In genomic region chr1:157269656-157270375, GRCh38 we compare ENCODE assay signal across 15 cellular contexts.
A peak's percentile ranks its signal among the peaks of the same experiment; 100 is the strongest.
DNase-seq lines count a peak whose midpoint lies in the region; ATAC-seq and TF ChIP-seq lines count a peak whose summit lies in the region.
"Had no signal": no experiment of that assay in that cellular context is flagged by ENCODE, and none has a peak within 500 bp of the region (broad histone marks: within the 10 kb centered on the region; RNA-seq: fewer than 3 reads in every experiment).

No MANE protein-coding gene starts in this region.

- no peak overlapping the region for H3K27ac ChIP-seq in aorta (ENCODE audit: low read depth in 1 of 2, low read length in 2 of 2)
- H3K27ac ChIP-seq: 22Rv1, RWPE1 had no signal

- H3K36me3 Mint-ChIP-seq in stimulated activated naive B cell treated with anti-CD40 and anti-IgM and Interleukin-4, amounts not matched to agents 10 μg/mL and 1 μg/mL and 100 μg/mL, for 72 hours, result no peaks in the 10 kb centered on the region
- H3K36me3 Mint-ChIP-seq in progenitor cell of endocrine pancreas (ENCODE audit: insufficient read depth), result no peaks in the 10 kb centered on the region
- H3K36me3 Mint-ChIP-seq: brain had no signal

- H3K27me3 Mint-ChIP-seq in stimulated activated naive B cell treated with anti-CD40 and anti-IgM and Interleukin-4, amounts not matched to agents 10 μg/mL and 1 μg/mL and 100 μg/mL, for 72 hours, result peaks cover 0 to 4% of the 10 kb centered on the region in 2 donors
- H3K27me3 Mint-ChIP-seq in progenitor cell of endocrine pancreas, result no peaks in the 10 kb centered on the region

- 65% methylated on average over 6 of the region's 6 CpGs for WGBS in aorta, 2 donors

- peak; percentile 84 for ATAC-seq in HG02642 (IDR thresholded peaks at IDR 0.05; ENCODE audit: poor library complexity, unreplicated experiment)
- ATAC-seq in stimulated activated naive B cell treated with anti-CD40 and anti-IgM and Interleukin-4, amounts not matched to agents 10 μg/mL and 1 μg/mL and 100 μg/mL, for 72 hours (replicated peaks), result peak; percentile 96
- ATAC-seq in aorta (ENCODE audit: low FRiP score), result no peak
- ATAC-seq: activated T-helper 17 cell treated with anti-CD3 and anti-CD28 coated beads, Interleukin-2, amount 50 U/mL, for 72 hours had no signal

- H3K9me3 Mint-ChIP-seq in stimulated activated naive B cell treated with anti-CD40 and anti-IgM and Interleukin-4, amounts not matched to agents 10 μg/mL and 1 μg/mL and 100 μg/mL, for 72 hours, result no peaks in the 10 kb centered on the region
- H3K9me3 Mint-ChIP-seq in progenitor cell of endocrine pancreas (ENCODE audit: low read depth), result no peaks in the 10 kb centered on the region
- H3K9me3 Mint-ChIP-seq: activated T-helper 17 cell treated with anti-CD3 and anti-CD28 coated beads, Interleukin-2, amount 50 U/mL, for 72 hours; brain; HFFc6 had no signal

- H3K27ac Mint-ChIP-seq in stimulated activated naive B cell treated with anti-CD40 and anti-IgM and Interleukin-4, amounts not matched to agents 10 μg/mL and 1 μg/mL and 100 μg/mL, for 72 hours, result peak overlapping the region; percentile 86
- no peak overlapping the region for H3K27ac Mint-ChIP-seq in progenitor cell of endocrine pancreas
- H3K27ac Mint-ChIP-seq: activated T-helper 17 cell treated with anti-CD3 and anti-CD28 coated beads, Interleukin-2, amount 50 U/mL, for 72 hours; brain; HFFc6 had no signal

- H3K4me1 Mint-ChIP-seq in stimulated activated naive B cell treated with anti-CD40 and anti-IgM and Interleukin-4, amounts not matched to agents 10 μg/mL and 1 μg/mL and 100 μg/mL, for 72 hours, result peaks cover 22 to 42% of the 10 kb centered on the region in 2 donors
- H3K4me1 Mint-ChIP-seq in progenitor cell of endocrine pancreas (ENCODE audit: low read depth), result peaks cover 16% of the 10 kb centered on the region
- H3K4me1 Mint-ChIP-seq: activated T-helper 17 cell treated with anti-CD3 and anti-CD28 coated beads, Interleukin-2, amount 50 U/mL, for 72 hours; brain had no signal

- H3K27me3 ChIP-seq in aorta (ENCODE audit: control insufficient read depth in 1 of 2, insufficient read depth in 2 of 2, low read length in 1 of 2), result no peaks in the 10 kb centered on the region

- H3K4me1 ChIP-seq in aorta (ENCODE audit: control insufficient read depth in 1 of 2, insufficient read depth in 2 of 2, low read length in 2 of 2), result no peaks in the 10 kb centered on the region

- no peak for TF ChIP-seq CTCF in progenitor cell of endocrine pancreas (IDR thresholded peaks at IDR 0.05; ENCODE audit: unreplicated experiment)

- no peaks in the 10 kb centered on the region for H3K36me3 ChIP-seq in aorta (ENCODE audit: control insufficient read depth in 1 of 2, insufficient read depth in 2 of 2, low read length in 1 of 2)

- DNase-seq in SIG-M5 treated with dmso at 0.1 percent for 504 hours (lab: John Stamatoyannopoulos, UW; ENCODE audit: unreplicated experiment), result peak; percentile 62
- DNase-seq in SIG-M5 (lab: John Stamatoyannopoulos, UW), result no peak
- peak; percentile 77 for DNase-seq in MV-4-11 (lab: John Stamatoyannopoulos, UW)
- peak; percentile 52 for DNase-seq in stimulated activated naive B cell treated with anti-CD40 and anti-IgM and Interleukin-4, amounts not matched to agents 10 μg/mL and 1 μg/mL and 100 μg/mL, for 72 hours
- DNase-seq in aorta, result no peak
- DNase-seq in progenitor cell of endocrine pancreas (ENCODE audit: low spot score, unreplicated experiment), result no peak
- no peak for DNase-seq in NCI-H446 (lab: John Stamatoyannopoulos, UW)
- DNase-seq: HFFc6; NCI-H2081 treated with DMSO at 0.1 percent for 48 hours; stimulated activated CD4-positive, alpha-beta T cell treated with anti-CD3 and anti-CD28 coated beads, Interleukin-2, amount 100 ng/mL, for 48 hours had no signal

- H3K4me3 Mint-ChIP-seq in stimulated activated naive B cell treated with anti-CD40 and anti-IgM and Interleukin-4, amounts not matched to agents 10 μg/mL and 1 μg/mL and 100 μg/mL, for 72 hours, result peak overlapping the region in 1 of 2 donors; percentile 40
- no peak overlapping the region for H3K4me3 Mint-ChIP-seq in progenitor cell of endocrine pancreas (ENCODE audit: low read depth)
- H3K4me3 Mint-ChIP-seq: activated T-helper 17 cell treated with anti-CD3 and anti-CD28 coated beads, Interleukin-2, amount 50 U/mL, for 72 hours; brain; HFFc6 had no signal

- no peak overlapping the region for H3K4me3 ChIP-seq in aorta (ENCODE audit: low read length in 2 of 2)

- H3K9me3 ChIP-seq in aorta (ENCODE audit: control insufficient read depth, low read length), result no peaks in the 10 kb centered on the region

- intact Hi-C loops in aorta (cut with DNase I), result no loop called here

Comparison
In these comparisons a context has a peak if more than half of its experiments do, and no peak if none do; other contexts are left out.
1. DNase-seq: peak in SIG-M5 treated with dmso at 0.1 percent for 504 hours (single experiment), MV-4-11 (single experiment) and stimulated activated naive B cell treated with anti-CD40 and anti-IgM and Interleukin-4, amounts not matched to agents 10 μg/mL and 1 μg/mL and 100 μg/mL, for 72 hours (single experiment); none in SIG-M5 (single experiment), aorta (0 of 2), progenitor cell of endocrine pancreas (single experiment) and NCI-H446 (0 of 2).